1 cellular context compared by ENCODE assay signal in the genomic region with DNA sequence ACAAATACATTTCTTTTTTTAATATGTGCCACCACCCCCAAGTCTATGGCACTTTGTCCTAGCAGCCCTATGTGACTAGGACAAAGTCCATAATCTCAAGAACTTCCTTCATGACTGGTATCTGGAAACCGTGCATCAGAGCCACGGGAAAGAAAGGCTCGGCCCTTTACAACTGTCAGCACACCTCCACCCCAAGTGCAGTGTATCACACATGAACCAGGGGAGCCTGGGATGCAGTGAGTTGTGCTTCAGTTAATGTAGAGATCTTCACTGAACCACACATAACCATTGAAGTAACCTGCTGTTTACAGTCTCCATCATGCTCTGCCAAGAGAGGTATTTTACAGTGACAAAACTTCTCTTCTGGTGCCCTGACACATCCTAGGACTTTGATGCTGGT. TPM values are rescaled to one million over a fixed set of nuclear protein-coding genes. Genes with fewer than 3 reads are reported as not detected.
"Had no signal": no experiment of that assay in that cellular context is flagged by ENCODE, and none has a peak within 500 bp of the region (broad histone marks: within the 10 kb centered on the region; RNA-seq: fewer than 3 reads in every experiment).

No MANE protein-coding gene starts in this region.

RNA-seq across cellular contexts. Expression of gene NUTM2B, which starts 11.9 kb away (rescaled TPM):
- polyA plus RNA-seq: smooth muscle cell had no signal
